In the genomic region with DNA sequence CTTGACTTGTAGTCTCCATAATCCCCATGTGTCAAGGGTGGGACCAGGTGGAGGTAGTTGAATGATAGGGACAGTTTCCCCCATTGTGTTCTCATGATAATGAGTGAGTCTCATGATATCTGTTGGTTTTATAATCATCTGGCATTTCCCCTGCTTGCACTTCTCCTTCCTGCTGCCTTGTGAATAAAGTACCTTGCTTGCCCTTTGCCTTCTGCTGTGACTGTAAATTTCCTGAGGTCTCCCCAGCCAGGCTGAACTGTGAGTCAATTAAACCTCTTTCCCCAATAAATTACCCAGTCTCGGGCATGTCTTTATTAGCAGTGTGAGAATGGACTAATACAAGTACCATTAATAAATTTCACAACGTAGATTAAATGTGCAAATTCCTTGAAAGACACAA, we compare ENCODE assay signal across 20 cellular contexts.
DNase-seq lines count a peak whose midpoint lies in the region; ATAC-seq and TF ChIP-seq lines count a peak whose summit lies in the region.
"Had no signal": no experiment of that assay in that cellular context is flagged by ENCODE, and none has a peak within 500 bp of the region (broad histone marks: within the 10 kb centered on the region; RNA-seq: fewer than 3 reads in every experiment).

No MANE protein-coding gene starts in this region.

- H3K9ac ChIP-seq in endodermal cell (ENCODE audit: extremely low read depth, low read length, poor library complexity, severe bottlenecking) (no peak overlapping the region), mesendoderm (ENCODE audit: low read length) (no peak overlapping the region)

- H3K27ac Mint-ChIP-seq in activated T-cell treated with anti-CD3 and anti-CD28 coated beads, Interleukin-2, amount 50 U/mL, for 72 hours = peak overlapping the region; percentile 15
- H3K27ac Mint-ChIP-seq in WTC11 (peak overlapping the region; percentile 11; the same call in 1 of the 2 replicates), endodermal cell (no peak overlapping the region)
- H3K27ac Mint-ChIP-seq: CD4-positive, alpha-beta T cell; HFFc6 had no signal

- H3K27me3 ChIP-seq in endodermal cell (ENCODE audit: control insufficient read depth, insufficient read depth, low read length, poor library complexity, severe bottlenecking) (no peaks in the 10 kb centered on the region), mesendoderm (ENCODE audit: insufficient read depth, low read length, poor library complexity) (no peaks in the 10 kb centered on the region), vagina (no peaks in the 10 kb centered on the region)

- H3K36me3 Mint-ChIP-seq in activated T-cell treated with anti-CD3 and anti-CD28 coated beads, Interleukin-2, amount 50 U/mL, for 72 hours (ENCODE audit: insufficient read depth in 2 of 2) = peaks cover 10% of the 10 kb centered on the region in 2 donors
- H3K36me3 Mint-ChIP-seq in WTC11 (peaks cover 32% of the 10 kb centered on the region), endodermal cell (ENCODE audit: low read depth) (peaks cover 45% of the 10 kb centered on the region)

- H2BK5ac ChIP-seq in mesendoderm (ENCODE audit: low read length) = no peak overlapping the region

- H3K27me3 Mint-ChIP-seq in activated T-cell treated with anti-CD3 and anti-CD28 coated beads, Interleukin-2, amount 50 U/mL, for 72 hours (ENCODE audit: low read depth) = no peaks in the 10 kb centered on the region
- H3K27me3 Mint-ChIP-seq in WTC11 (ENCODE audit: low read depth) = no peaks in the 10 kb centered on the region
- no peaks in the 10 kb centered on the region for H3K27me3 Mint-ChIP-seq in endodermal cell (ENCODE audit: insufficient read depth)
- H3K27me3 Mint-ChIP-seq: CD4-positive, alpha-beta T cell had no signal

- H3K4me1 Mint-ChIP-seq in activated T-cell treated with anti-CD3 and anti-CD28 coated beads, Interleukin-2, amount 50 U/mL, for 72 hours (ENCODE audit: low read depth) = no peaks in the 10 kb centered on the region
- H3K4me1 Mint-ChIP-seq in WTC11 (no peaks in the 10 kb centered on the region), endodermal cell (peaks cover 4% of the 10 kb centered on the region)

- H3K4ac ChIP-seq in mesendoderm (ENCODE audit: low read depth, low read length) = no peak overlapping the region

- H3K36me3 ChIP-seq in endodermal cell (ENCODE audit: control insufficient read depth, insufficient read depth, low read length) (peaks cover 7% of the 10 kb centered on the region), mesendoderm (ENCODE audit: control insufficient read depth, insufficient read depth, low read length) (no peaks in the 10 kb centered on the region), vagina (no peaks in the 10 kb centered on the region)

- no peak overlapping the region for H3K4me2 ChIP-seq in mesendoderm (ENCODE audit: low read length)
- H3K4me2 ChIP-seq: A549 had no signal

- no peaks in the 10 kb centered on the region for H3K79me2 ChIP-seq in mesendoderm (ENCODE audit: control insufficient read depth, insufficient read depth, low read length)

- no peak for ATAC-seq in activated T-cell treated with anti-CD3 and anti-CD28 coated beads, Interleukin-2, amount 50 U/mL, for 72 hours (replicated peaks in 1 of 2)
- no peak for ATAC-seq in WTC11
- ATAC-seq: A549, HCT116, HepG2 had no signal

- CTCF ChIA-PET in WTC11 (lab: Charles Lee) = no interaction called here

- no peak overlapping the region for H3K56ac ChIP-seq in mesendoderm (ENCODE audit: low read length)

- H2BK120ac ChIP-seq in mesendoderm (ENCODE audit: low read depth, low read length) = no peak overlapping the region

- H3K23ac ChIP-seq in mesendoderm (ENCODE audit: low read length) = no peak overlapping the region

- POLR2A ChIA-PET in WTC11 (lab: Charles Lee) = no interaction called here

- intact Hi-C loops in vagina (cut with DNase I) = no loop called here

- H4K8ac ChIP-seq in mesendoderm (ENCODE audit: low read depth, low read length) = no peak overlapping the region

- no peak overlapping the region for H3K4me3 Mint-ChIP-seq in activated T-cell treated with anti-CD3 and anti-CD28 coated beads, Interleukin-2, amount 50 U/mL, for 72 hours
- H3K4me3 Mint-ChIP-seq in WTC11 (no peak overlapping the region), endodermal cell (no peak overlapping the region)
- H3K4me3 Mint-ChIP-seq: CD4-positive, alpha-beta T cell; HFFc6 had no signal

- peaks cover 0 to 12% of the 10 kb centered on the region in 2 donors for H3K9me3 Mint-ChIP-seq in activated T-cell treated with anti-CD3 and anti-CD28 coated beads, Interleukin-2, amount 50 U/mL, for 72 hours
- H3K9me3 Mint-ChIP-seq in WTC11 (no peaks in the 10 kb centered on the region), endodermal cell (no peaks in the 10 kb centered on the region)
- H3K9me3 Mint-ChIP-seq: HFFc6 had no signal

- H2BK15ac ChIP-seq in mesendoderm (replicated peaks; ENCODE audit: low read depth) = no peak overlapping the region

- no peaks in the 10 kb centered on the region for H3K79me1 ChIP-seq in mesendoderm (ENCODE audit: low read length)

- H3K9me3 ChIP-seq in endodermal cell (ENCODE audit: control insufficient read depth, low read length) (peaks cover 6% of the 10 kb centered on the region), vagina (no peaks in the 10 kb centered on the region)
- H3K9me3 ChIP-seq: A549, Caco-2 had no signal

- H3K27ac ChIP-seq in endodermal cell (ENCODE audit: low read depth, low read length) (no peak overlapping the region), mesendoderm (ENCODE audit: low read depth, low read length) (no peak overlapping the region), vagina (no peak overlapping the region)
- H3K27ac ChIP-seq: 22Rv1, A549, C4-2B, HL-60 had no signal

- no peak overlapping the region for H2AK5ac ChIP-seq in mesendoderm (ENCODE audit: low read length)

- no CpG with 5 or more reads among the region's 2 CpGs for WGBS in endodermal cell (ENCODE audit: insufficient coverage in 1 of 2, insufficient read length in 1 of 2), 2 experiments
- no CpG with 5 or more reads among the region's 2 CpGs for WGBS in mesendoderm (ENCODE audit: extremely low coverage, insufficient coverage, low lambda C conversion rate)

- H3K4me3 ChIP-seq in endodermal cell (ENCODE audit: low read length) (peak overlapping the region; percentile 19), mesendoderm (ENCODE audit: low read length) (no peak overlapping the region), vagina (no peak overlapping the region)
- H3K4me3 ChIP-seq: A549 had no signal

- no peak for TF ChIP-seq CTCF in WTC11 (IDR thresholded peaks at IDR 0.05)
- TF ChIP-seq CTCF in endodermal cell (conservative IDR thresholded peaks at IDR 0.05) = no peak
- TF ChIP-seq CTCF in vagina (IDR thresholded peaks at IDR 0.05) = no peak

- H3K4me1 ChIP-seq in endodermal cell (ENCODE audit: control insufficient read depth, insufficient read depth, low read length) (peaks cover 7% of the 10 kb centered on the region), mesendoderm (ENCODE audit: control insufficient read depth, low read depth, low read length) (no peaks in the 10 kb centered on the region), vagina (no peaks in the 10 kb centered on the region)
- H3K4me1 ChIP-seq: A549 had no signal

- no peak overlapping the region for H3K18ac ChIP-seq in mesendoderm (ENCODE audit: low read length)

- H4K5ac ChIP-seq in mesendoderm (ENCODE audit: low read length) = no peak overlapping the region

- no peak for DNase-seq in activated T-cell treated with anti-CD3 and anti-CD28 coated beads, Interleukin-2, amount 50 U/mL, for 72 hours
- DNase-seq in activated T-cell treated with anti-CD3 and anti-CD28 coated beads, Interleukin-2, amount 50 U/mL, for 48 hours = no peak
- DNase-seq in WTC11 (ENCODE audit: low spot score) = no peak
- no peak for DNase-seq in endodermal cell
- peak; percentile 2 for DNase-seq in mesendoderm
- DNase-seq in NCI-H1436 (lab: John Stamatoyannopoulos, UW) = no peak
- no peak for DNase-seq in amniotic stem cell (lab: John Stamatoyannopoulos, UW)
- no peak for DNase-seq in vagina (ENCODE audit: extremely low spot score in 2 of 2)
- DNase-seq: AML-193; Caco-2; CD4-positive, alpha-beta T cell; GOT3; H7; HFFc6 had no signal

- no peak for TF ChIP-seq POLR2A in vagina (IDR thresholded peaks at IDR 0.05)

TF ChIP-seq in WTC11, 78 proteins besides CTCF, POLR2A, EP300 and RAD21 (continues in another document):
- TF ChIP-seq, protein P1, sequence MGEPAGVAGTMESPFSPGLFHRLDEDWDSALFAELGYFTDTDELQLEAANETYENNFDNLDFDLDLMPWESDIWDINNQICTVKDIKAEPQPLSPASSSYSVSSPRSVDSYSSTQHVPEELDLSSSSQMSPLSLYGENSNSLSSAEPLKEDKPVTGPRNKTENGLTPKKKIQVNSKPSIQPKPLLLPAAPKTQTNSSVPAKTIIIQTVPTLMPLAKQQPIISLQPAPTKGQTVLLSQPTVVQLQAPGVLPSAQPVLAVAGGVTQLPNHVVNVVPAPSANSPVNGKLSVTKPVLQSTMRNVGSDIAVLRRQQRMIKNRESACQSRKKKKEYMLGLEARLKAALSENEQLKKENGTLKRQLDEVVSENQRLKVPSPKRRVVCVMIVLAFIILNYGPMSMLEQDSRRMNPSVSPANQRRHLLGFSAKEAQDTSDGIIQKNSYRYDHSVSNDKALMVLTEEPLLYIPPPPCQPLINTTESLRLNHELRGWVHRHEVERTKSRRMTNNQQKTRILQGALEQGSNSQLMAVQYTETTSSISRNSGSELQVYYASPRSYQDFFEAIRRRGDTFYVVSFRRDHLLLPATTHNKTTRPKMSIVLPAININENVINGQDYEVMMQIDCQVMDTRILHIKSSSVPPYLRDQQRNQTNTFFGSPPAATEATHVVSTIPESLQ (CRISPR knock-in tag; IDR thresholded peaks at IDR 0.05) = no peak
- no peak for TF ChIP-seq ZNF138 (CRISPR knock-in tag; conservative IDR thresholded peaks at IDR 0.05)
- no peak for TF ChIP-seq NFE2L1 (CRISPR knock-in tag; IDR thresholded peaks at IDR 0.05)
- TF ChIP-seq CREB1 (CRISPR knock-in tag; IDR thresholded peaks at IDR 0.05) = no peak
- TF ChIP-seq, protein P2, sequence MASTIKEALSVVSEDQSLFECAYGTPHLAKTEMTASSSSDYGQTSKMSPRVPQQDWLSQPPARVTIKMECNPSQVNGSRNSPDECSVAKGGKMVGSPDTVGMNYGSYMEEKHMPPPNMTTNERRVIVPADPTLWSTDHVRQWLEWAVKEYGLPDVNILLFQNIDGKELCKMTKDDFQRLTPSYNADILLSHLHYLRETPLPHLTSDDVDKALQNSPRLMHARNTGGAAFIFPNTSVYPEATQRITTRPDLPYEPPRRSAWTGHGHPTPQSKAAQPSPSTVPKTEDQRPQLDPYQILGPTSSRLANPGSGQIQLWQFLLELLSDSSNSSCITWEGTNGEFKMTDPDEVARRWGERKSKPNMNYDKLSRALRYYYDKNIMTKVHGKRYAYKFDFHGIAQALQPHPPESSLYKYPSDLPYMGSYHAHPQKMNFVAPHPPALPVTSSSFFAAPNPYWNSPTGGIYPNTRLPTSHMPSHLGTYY (CRISPR knock-in tag; IDR thresholded peaks at IDR 0.05) = no peak
